Comparison of ENCODE assay signal across 9 cellular contexts in genomic region chr13:50810998-50811397, GRCh38. TPM values are rescaled to one million over a fixed set of nuclear protein-coding genes. Genes with fewer than 3 reads are reported as not detected.
DNase-seq lines count a peak whose midpoint lies in the region; ATAC-seq, FAIRE-seq and TF ChIP-seq lines count a peak whose summit lies in the region.
"Had no signal": no experiment of that assay in that cellular context is flagged by ENCODE, and none has a peak within 500 bp of the region (broad histone marks: within the 10 kb centered on the region; RNA-seq: fewer than 3 reads in every experiment).

No MANE protein-coding gene starts in this region.

- DNase-seq in GM12891 (ENCODE audit: insufficient read length, low spot score) (no peak), SKM-1 treated with dmso at 0.1 percent for 144 hours (lab: John Stamatoyannopoulos, UW; ENCODE audit: unreplicated experiment) (peak; percentile 86), COLO829 (ENCODE audit: low spot score) (no peak), C1 segment of cervical spinal cord (lab: John Stamatoyannopoulos, UW) (no peak), retina (no peak), NCI-H345 treated with DMSO at 0.1 percent for 48 hours (lab: John Stamatoyannopoulos, UW; ENCODE audit: unreplicated experiment) (no peak)
- DNase-seq: SHP77 had no signal

- peak; percentile 95 for FAIRE-seq in GM12891 (lab: Jason Lieb, UNC)

- ATAC-seq in GM21367 (IDR thresholded peaks at IDR 0.05; ENCODE audit: unreplicated experiment), result peak; percentile 95
- ATAC-seq in HG03159 (IDR thresholded peaks at IDR 0.05; ENCODE audit: unreplicated experiment), result peak; percentile 87

- no peak for TF ChIP-seq POLR2A in GM12891 (IDR thresholded peaks at IDR 0.05; ENCODE audit: low read depth, low read length)

TF ChIP-seq in GM12891, 5 proteins besides CTCF, POLR2A, EP300 and RAD21:
- TF ChIP-seq SPI1 (IDR thresholded peaks at IDR 0.05; ENCODE audit: low read depth, low read length), result peak; percentile 99
- no peak for TF ChIP-seq TAF1 (IDR thresholded peaks at IDR 0.05; ENCODE audit: low read depth, low read length)
- TF ChIP-seq POU2F2 (IDR thresholded peaks at IDR 0.05; ENCODE audit: low read depth, low read length), result peak; percentile 64; the same call in 1 of the 2 replicates

RNA-seq across cellular contexts. Expression of gene DLEU7, which starts 32.5 kb away (rescaled TPM):
- polyA plus RNA-seq in GM12891 (2012; ENCODE audit: low read depth, missing spikeins), result 0.18 TPM
